7 cellular contexts compared by ENCODE assay signal in genomic region chr9:127734747-127735529, GRCh38. TPM values are rescaled to one million over a fixed set of nuclear protein-coding genes. Genes with fewer than 3 reads are reported as not detected.
DNase-seq lines count a peak whose midpoint lies in the region; ATAC-seq, FAIRE-seq and TF ChIP-seq lines count a peak whose summit lies in the region.

Gene TOR2A, minus strand, starts transcription at chr9:127735294. Its CDS starts 24 bp downstream, at chr9:127735270.

- H3K27ac Mint-ChIP-seq in astrocyte (ENCODE audit: unreplicated experiment): peak within 1 kb of the TSS; percentile 85

- peaks cover 11% of the 10 kb centered on the region for H3K4me1 ChIP-seq in astrocyte (ENCODE audit: insufficient read depth, low read length)

- peak within 1 kb of the TSS; percentile 87 for H2AFZ ChIP-seq in astrocyte (ENCODE audit: low read depth, low read length)

- H3K9ac ChIP-seq in astrocyte (ENCODE audit: low read length): peak within 1 kb of the TSS; percentile 77

- DNase-seq in GM18507 (ENCODE audit: extremely low spot score, insufficient read length, low read depth): peak; percentile 100
- DNase-seq in NCI-H2029 (lab: John Stamatoyannopoulos, UW): peak; percentile 98
- DNase-seq in T-helper 22 cell (ENCODE audit: low read depth): peak; percentile 98
- DNase-seq in astrocyte (ENCODE audit: low read depth): peak; percentile 85
- peak; percentile 99 for DNase-seq in hepatic stellate cell (ENCODE audit: low spot score)
- DNase-seq in retina: peak; percentile 99

- no peaks in the 10 kb centered on the region for H3K36me3 Mint-ChIP-seq in astrocyte (ENCODE audit: low read depth, unreplicated experiment)

- H4K20me1 ChIP-seq in astrocyte (ENCODE audit: insufficient read depth, low read length): peaks cover 5% of the 10 kb centered on the region

- peaks cover 2% of the 10 kb centered on the region for H3K4me1 Mint-ChIP-seq in astrocyte (ENCODE audit: low read depth, unreplicated experiment)

- FAIRE-seq in GM18507 (lab: Jason Lieb, UNC): peak; percentile 95
- no peak for FAIRE-seq in astrocyte (lab: Jason Lieb, UNC)

- H3K27ac ChIP-seq in astrocyte (ENCODE audit: low read depth, low read length): peak within 1 kb of the TSS; percentile 54

- peak; percentile 87 for ATAC-seq in HG02981 (IDR thresholded peaks at IDR 0.05; ENCODE audit: unreplicated experiment)

- H3K79me2 ChIP-seq in astrocyte (ENCODE audit: insufficient read depth, low read length): peaks cover 6% of the 10 kb centered on the region

- peak within 1 kb of the TSS; percentile 85 for H3K4me2 ChIP-seq in astrocyte (ENCODE audit: low read length)

- H3K4me3 Mint-ChIP-seq in astrocyte (ENCODE audit: unreplicated experiment): peak within 1 kb of the TSS; percentile 83

- H3K36me3 ChIP-seq in astrocyte (ENCODE audit: insufficient read depth, low read length): no peaks in the 10 kb centered on the region

- no peaks in the 10 kb centered on the region for H3K9me3 ChIP-seq in astrocyte (ENCODE audit: insufficient read depth, low read depth, low read length)

- H3K4me3 ChIP-seq in astrocyte (ENCODE audit: insufficient read depth, low read depth, low read length): peak within 1 kb of the TSS; percentile 59

- no peaks in the 10 kb centered on the region for H3K27me3 ChIP-seq in astrocyte (ENCODE audit: insufficient read depth, low read length)

- peaks cover 5% of the 10 kb centered on the region for H3K27me3 Mint-ChIP-seq in astrocyte (ENCODE audit: low read depth, unreplicated experiment)

- peak; percentile 90 for TF ChIP-seq CTCF in astrocyte (IDR thresholded peaks at IDR 0.05; ENCODE audit: insufficient read depth, low read depth, low read length)

- no peaks in the 10 kb centered on the region for H3K9me3 Mint-ChIP-seq in astrocyte (ENCODE audit: unreplicated experiment)

RNA-seq across cellular contexts. Expression of gene TOR2A, which starts in this region (rescaled TPM):
- total RNA-seq in astrocyte: 7.5 and 8.5 TPM in 2 replicates

Comparison
In these comparisons a context has a peak if more than half of its experiments do, and no peak if none do; other contexts are left out.
1. Peak in every context shown above with its lines: DNase-seq, ATAC-seq, H3K4me3 ChIP-seq and H3K27ac ChIP-seq.